In genomic region chr4:128604840-128605239, GRCh38 we compare ENCODE assay signal across 31 cellular contexts.
DNase-seq lines count a peak whose midpoint lies in the region; ATAC-seq and TF ChIP-seq lines count a peak whose summit lies in the region.
"Had no signal": no experiment of that assay in that cellular context is flagged by ENCODE, and none has a peak within 500 bp of the region (broad histone marks: within the 10 kb centered on the region; RNA-seq: fewer than 3 reads in every experiment).

No MANE protein-coding gene starts in this region.

- TF ChIP-seq CTCF in RWPE1 (conservative IDR thresholded peaks at IDR 0.05; ENCODE audit: low read depth): no peak
- TF ChIP-seq CTCF in epithelial cell of esophagus (IDR thresholded peaks at IDR 0.05; ENCODE audit: insufficient read depth, low read depth, low read length, missing control alignments): no peak
- TF ChIP-seq CTCF in mucosa of descending colon (IDR thresholded peaks at IDR 0.05): no peak
- TF ChIP-seq CTCF in adrenal gland (IDR thresholded peaks at IDR 0.05): no peak

- H3K27ac ChIP-seq in RWPE1: no peak overlapping the region
- no peak overlapping the region for H3K27ac ChIP-seq in adrenal gland
- H3K27ac ChIP-seq: BLaER1 treated with 17β-estradiol and CSF1 and Interleukin-3, amounts not matched to agents 10 nM and 100 nM; esophagus muscularis mucosa; gastrocnemius medialis; ovary; SJCRH30; transverse colon had no signal

- H3K36me3 ChIP-seq in mucosa of descending colon (ENCODE audit: low read depth) (no peaks in the 10 kb centered on the region), adrenal gland (replicated peaks in 1 of 2) (no peaks in the 10 kb centered on the region)
- H3K36me3 ChIP-seq: BLaER1 treated with 17β-estradiol and CSF1 and Interleukin-3, amounts not matched to agents 10 nM and 100 nM; esophagus muscularis mucosa; gastrocnemius medialis; ovary; SJCRH30; transverse colon had no signal

- POLR2A ChIA-PET in RWPE1 (lab: Yijun Ruan, JAX; ENCODE audit: low non-redundant PET): no interaction called here

- intact Hi-C loops in mucosa of descending colon (cut with DNase I, micrococcal nuclease) (no loop called here), adrenal gland (cut with DNase I) (no loop called here)

- TF ChIP-seq POLR2A in adrenal gland (IDR thresholded peaks at IDR 0.05): no peak

- WGBS in adrenal gland, 4 donors: 55 to 69% (median 64%) methylated on average over 2 of the region's 2 CpGs

- peaks cover 7% of the 10 kb centered on the region for H3K4me1 ChIP-seq in mucosa of descending colon (ENCODE audit: low read depth)
- H3K4me1 ChIP-seq in adrenal gland (replicated peaks in 1 of 2): peaks cover 26 to 54% of the 10 kb centered on the region in 2 donors
- H3K4me1 ChIP-seq: SJCRH30 had no signal

- no peaks in the 10 kb centered on the region for H3K9me3 ChIP-seq in mucosa of descending colon
- no peaks in the 10 kb centered on the region for H3K9me3 ChIP-seq in adrenal gland (replicated peaks in 1 of 3)
- H3K9me3 ChIP-seq: BLaER1 treated with 17β-estradiol and CSF1 and Interleukin-3, amounts not matched to agents 10 nM and 100 nM; Caco-2; esophagus muscularis mucosa; gastrocnemius medialis; ovary; SJCRH30; transverse colon had no signal

- CTCF ChIA-PET in RWPE1 (lab: Yijun Ruan, JAX): no interaction called here

- H3K27me3 ChIP-seq in adrenal gland: no peaks in the 10 kb centered on the region
- H3K27me3 ChIP-seq: BLaER1 treated with 17β-estradiol and CSF1 and Interleukin-3, amounts not matched to agents 10 nM and 100 nM; esophagus muscularis mucosa; gastrocnemius medialis; ovary; SJCRH30; transverse colon had no signal

- H3K4me3 ChIP-seq in epithelial cell of esophagus (ENCODE audit: low read length) (no peak overlapping the region), mucosa of descending colon (no peak overlapping the region), adrenal gland (no peak overlapping the region)
- H3K4me3 ChIP-seq: BLaER1 treated with 17β-estradiol and CSF1 and Interleukin-3, amounts not matched to agents 10 nM and 100 nM; esophagus muscularis mucosa; gastrocnemius medialis; ovary; SJCRH30; transverse colon had no signal

- ATAC-seq in mucosa of descending colon: peak; percentile 62
- no peak for ATAC-seq in GM21825 (IDR thresholded peaks at IDR 0.05; ENCODE audit: unreplicated experiment)
- ATAC-seq: gastrocnemius medialis; stimulated activated effector memory CD8-positive, alpha-beta T cell treated with anti-CD3 and anti-CD28 coated beads, Interleukin-12 subunit alpha, Interleukin-12 subunit beta, amount 100 ng/mL, for 72 hours had no signal

- DNase-seq in HT1080 (ENCODE audit: low read depth) (peak; percentile 21), RWPE1 (ENCODE audit: low spot score) (peak; percentile 53), epithelial cell of esophagus (ENCODE audit: low read depth) (peak; percentile 90), mucosa of descending colon (no peak), adrenal gland (no peak), NOMO-1 (lab: John Stamatoyannopoulos, UW; ENCODE audit: unreplicated experiment in 2 of 2) (no peak)
- DNase-seq in activated T-cell treated with anti-CD3 and anti-CD28 coated beads, Interleukin-2, amount 50 U/mL, for 48 hours: no peak
- DNase-seq: activated CD4-positive, alpha-beta T cell treated with anti-CD3 and anti-CD28 coated beads for 48 hours; activated CD8-positive, alpha-beta memory T cell treated with anti-CD3 and anti-CD28 coated beads for 24 hours; activated naive CD8-positive, alpha-beta T cell treated with anti-CD3 and anti-CD28 coated beads for 36 hours; activated T-cell treated with anti-CD3 and anti-CD28 coated beads for 4 hours; Caco-2; central memory CD4-positive, alpha-beta T cell; cortex of kidney; DMS53; endodermal cell; gastrocnemius medialis; GOT3; left cardiac atrium; NCI-H1105 treated with DMSO at 0.1 percent for 48 hours; NCI-H1930; nephron progenitor cell; ovary; retina; SJCRH30; SW 1271; transverse colon had no signal

Comparison
In these comparisons a context has a peak if more than half of its experiments do, and no peak if none do; other contexts are left out.
1. DNase-seq: peak in HT1080 (single experiment), RWPE1 (single experiment) and epithelial cell of esophagus (single experiment); none in mucosa of descending colon (0 of 3), adrenal gland (0 of 7), activated T-cell treated with anti-CD3 and anti-CD28 coated beads, Interleukin-2, amount 50 U/mL, for 48 hours (0 of 2) and NOMO-1 (0 of 2).